Comparison of ENCODE assay signal across 8 cellular contexts in the genomic region with DNA sequence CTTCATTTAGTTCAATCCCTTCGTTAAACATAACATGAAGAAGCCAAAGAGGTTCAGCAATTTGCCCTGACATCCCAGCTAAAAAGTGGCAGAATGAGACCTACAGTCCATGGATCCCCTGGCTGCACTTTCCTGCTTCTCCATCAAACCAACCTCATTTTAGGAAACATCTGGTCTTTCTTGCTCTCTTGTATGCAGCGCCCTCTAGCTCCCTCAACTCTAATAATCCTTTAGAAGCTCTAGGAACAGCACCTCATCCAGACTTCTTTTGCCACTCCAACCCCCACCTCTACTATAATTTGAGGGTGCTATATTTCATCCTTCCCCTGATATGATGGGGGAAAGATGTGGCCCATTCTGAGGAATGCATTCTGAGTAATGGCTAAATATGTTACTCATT. TPM values are rescaled to one million over a fixed set of nuclear protein-coding genes. Genes with fewer than 3 reads are reported as not detected.
DNase-seq lines count a peak whose midpoint lies in the region; ATAC-seq and TF ChIP-seq lines count a peak whose summit lies in the region.

No MANE protein-coding gene starts in this region.

- no peaks in the 10 kb centered on the region for H3K27me3 Mint-ChIP-seq in activated naive CD4-positive, alpha-beta T cell treated with anti-CD3 and anti-CD28 coated beads for 36 hours (ENCODE audit: low read depth)

- no peak overlapping the region for H3K27ac Mint-ChIP-seq in activated naive CD4-positive, alpha-beta T cell treated with anti-CD3 and anti-CD28 coated beads for 36 hours

- CTCF ChIA-PET in activated naive CD4-positive, alpha-beta T cell treated with anti-CD3 and anti-CD28 coated beads for 36 hours (lab: Charles Lee) = interaction anchor here (0.6 to 5.2 kb wide), 18 partner anchors 9 to 674 kb away, joined by 3 to 49 read pairs (median 5); a partner anchor contains a TSS

- no peak overlapping the region for H3K4me3 Mint-ChIP-seq in activated naive CD4-positive, alpha-beta T cell treated with anti-CD3 and anti-CD28 coated beads for 36 hours

- no peaks in the 10 kb centered on the region for H3K27me3 ChIP-seq in psoas muscle (ENCODE audit: insufficient read depth in 3 of 3, low read length in 2 of 3)
- no peaks in the 10 kb centered on the region for H3K27me3 ChIP-seq in thyroid gland

- no peak for TF ChIP-seq POLR2A in thyroid gland (IDR thresholded peaks at IDR 0.05)

- H3K9me3 Mint-ChIP-seq in activated naive CD4-positive, alpha-beta T cell treated with anti-CD3 and anti-CD28 coated beads for 36 hours = no peaks in the 10 kb centered on the region

- H3K36me3 ChIP-seq in psoas muscle (ENCODE audit: insufficient read depth in 1 of 2, low read depth in 1 of 2) (peaks cover 0 to 7% of the 10 kb centered on the region in 2 donors), thyroid gland (peaks cover 0 to 3% of the 10 kb centered on the region in 2 donors)

- WGBS in psoas muscle, 3 donors = 41 to 51% (median 45%) methylated on average over 2 of the region's 2 CpGs
- WGBS in thyroid gland, 2 donors = 53 to 58% methylated on average over 2 of the region's 2 CpGs

- DNase-seq in activated naive CD4-positive, alpha-beta T cell treated with anti-CD3 and anti-CD28 coated beads for 36 hours = peak; percentile 51
- no peak for DNase-seq in activated naive CD4-positive, alpha-beta T cell (lab: John Stamatoyannopoulos, UW)
- DNase-seq in SK-N-DZ (ENCODE audit: low spot score) (peak; percentile 22), fibroblast of the aortic adventitia (ENCODE audit: low read depth) (peak; percentile 72), psoas muscle (no peak), thyroid gland (no peak)
- no peak for DNase-seq in activated CD8-positive, alpha-beta memory T cell treated with anti-CD3 and anti-CD28 coated beads for 24 hours

- H3K9me3 ChIP-seq in psoas muscle (no peaks in the 10 kb centered on the region), thyroid gland (no peaks in the 10 kb centered on the region)

- H3K4me3 ChIP-seq in fibroblast of the aortic adventitia (ENCODE audit: low read depth, low read length) = no peak overlapping the region
- H3K4me3 ChIP-seq in psoas muscle = no peak overlapping the region
- no peak overlapping the region for H3K4me3 ChIP-seq in thyroid gland (replicated peaks in 1 of 3)

- TF ChIP-seq CTCF in fibroblast of the aortic adventitia (IDR thresholded peaks at IDR 0.05; ENCODE audit: insufficient read depth, low read length) (peak; percentile 72), psoas muscle (IDR thresholded peaks at IDR 0.05) (peak; percentile 33), thyroid gland (IDR thresholded peaks at IDR 0.05) (peak in 2 of 6 experiments; percentile 27 to 38)

- H3K27ac ChIP-seq in psoas muscle = no peak overlapping the region
- no peak overlapping the region for H3K27ac ChIP-seq in thyroid gland

- no peaks in the 10 kb centered on the region for H3K36me3 Mint-ChIP-seq in activated naive CD4-positive, alpha-beta T cell treated with anti-CD3 and anti-CD28 coated beads for 36 hours (ENCODE audit: low read depth)

- H3K4me1 ChIP-seq in psoas muscle (peaks cover 19% of the 10 kb centered on the region), thyroid gland (peaks cover 31 to 55% of the 10 kb centered on the region in 2 donors)

- ATAC-seq in HG02981 (IDR thresholded peaks at IDR 0.05; ENCODE audit: unreplicated experiment) = peak; percentile 54
- ATAC-seq in psoas muscle = peak in 3 of 4 donors; percentile 34 to 51 (median 43)

- H3K4me1 Mint-ChIP-seq in activated naive CD4-positive, alpha-beta T cell treated with anti-CD3 and anti-CD28 coated beads for 36 hours (ENCODE audit: low read depth) = peaks cover 7% of the 10 kb centered on the region

- intact Hi-C loops in activated naive CD4-positive, alpha-beta T cell treated with anti-CD3 and anti-CD28 coated beads for 36 hours (cut with micrococcal nuclease) = loop anchor here (1.0 kb wide), 2 partner anchors 53 to 105 kb away; no protein-coding TSS in a partner anchor
- intact Hi-C loops in psoas muscle (cut with DNase I) = loop anchor here (5.0 kb wide), 1 partner anchor 53 kb away; a partner anchor contains a TSS
- intact Hi-C loops in thyroid gland (cut with DNase I) = no loop called here

RNA-seq across cellular contexts. Expression of a gene that starts 7.4 kb away (rescaled TPM):
- 1 to 10 TPM in 1 of 2 experiments, under 1 TPM in 1; 0.77 to 1.1 TPM for total RNA-seq in activated naive CD4-positive, alpha-beta T cell treated with anti-CD3 and anti-CD28 coated beads for 36 hours
- 0.66 and 1.2 TPM in 2 replicates for polyA plus RNA-seq in SK-N-DZ (2014; cell fraction: cytosol; rRNA removed)
- polyA plus RNA-seq in SK-N-DZ (2014; cell fraction: nucleus; rRNA removed) = 2.5 and 7.0 TPM in 2 replicates
- total RNA-seq in fibroblast of the aortic adventitia (ENCODE audit: low replicate concordance) = 0.82 and 1.9 TPM in 2 replicates
- total RNA-seq in psoas muscle = 1 to 10 TPM; 1.1 to 5.7 (median 3.8) TPM
- 10 to 100 TPM in 1 of 3 donors, 1 to 10 TPM in 2; 1.3 to 21.2 (median 1.9) TPM for polyA plus RNA-seq in psoas muscle
- 1 to 10 TPM; 1.6 to 5.0 (median 1.7) TPM for total RNA-seq in thyroid gland

RNA-seq across cellular contexts. Expression of a gene that starts 51.0 kb away (rescaled TPM):
- total RNA-seq in activated naive CD4-positive, alpha-beta T cell treated with anti-CD3 and anti-CD28 coated beads for 36 hours = 10 to 100 TPM; 30.5 to 32.6 TPM
- polyA plus RNA-seq in SK-N-DZ (2014; cell fraction: cytosol; rRNA removed) = 31.9 and 34.6 TPM in 2 replicates
- 31.5 and 38.6 TPM in 2 replicates for polyA plus RNA-seq in SK-N-DZ (2014; cell fraction: nucleus; rRNA removed)
- 43.7 and 73.4 TPM in 2 replicates for total RNA-seq in fibroblast of the aortic adventitia (ENCODE audit: low replicate concordance)
- total RNA-seq in psoas muscle = 10 to 100 TPM; 68.3 to 94.1 (median 79.4) TPM
- polyA plus RNA-seq in psoas muscle = 10 to 100 TPM; 27.8 to 88.7 (median 49.4) TPM
- total RNA-seq in thyroid gland = 10 to 100 TPM; 49.8 to 63.7 (median 59.1) TPM

RNA-seq across cellular contexts. Expression of a gene that starts 54.2 kb away (rescaled TPM):
- 10 to 100 TPM; 84.9 to 85.1 TPM for total RNA-seq in activated naive CD4-positive, alpha-beta T cell treated with anti-CD3 and anti-CD28 coated beads for 36 hours
- polyA plus RNA-seq in SK-N-DZ (2014; cell fraction: cytosol; rRNA removed) = 1.8 TPM in 2 replicates
- 6.1 and 6.5 TPM in 2 replicates for polyA plus RNA-seq in SK-N-DZ (2014; cell fraction: nucleus; rRNA removed)
- total RNA-seq in fibroblast of the aortic adventitia (ENCODE audit: low replicate concordance) = 1.4 and 14.7 TPM in 2 replicates
- 1 to 10 TPM; 2.4 to 4.7 (median 2.7) TPM for total RNA-seq in psoas muscle
- polyA plus RNA-seq in psoas muscle = 1 to 10 TPM in 2 of 3 donors, under 1 TPM in 1; 0.73 to 3.4 (median 3.0) TPM
- 10 to 100 TPM in 2 of 4 donors, 1 to 10 TPM in 2; 5.8 to 14.4 (median 9.4) TPM for total RNA-seq in thyroid gland

Comparison
In these comparisons a context has a peak if more than half of its experiments do, and no peak if none do; other contexts are left out.
1. DNase-seq: peak in activated naive CD4-positive, alpha-beta T cell treated with anti-CD3 and anti-CD28 coated beads for 36 hours (single experiment), SK-N-DZ (single experiment) and fibroblast of the aortic adventitia (single experiment); none in activated naive CD4-positive, alpha-beta T cell (0 of 4), psoas muscle (0 of 2), activated CD8-positive, alpha-beta memory T cell treated with anti-CD3 and anti-CD28 coated beads for 24 hours (single experiment) and thyroid gland (0 of 2).